Comparison of ENCODE assay signal across 9 cellular contexts in genomic region chr1:201945863-201946223, GRCh38. TPM values are rescaled to one million over a fixed set of nuclear protein-coding genes. Genes with fewer than 3 reads are reported as not detected.
A peak's percentile ranks its signal among the peaks of the same experiment; 100 is the strongest.
DNase-seq lines count a peak whose midpoint lies in the region; ATAC-seq and TF ChIP-seq lines count a peak whose summit lies in the region.
"Had no signal": no experiment of that assay in that cellular context is flagged by ENCODE, and none has a peak within 500 bp of the region (broad histone marks: within the 10 kb centered on the region; RNA-seq: fewer than 3 reads in every experiment).

No MANE protein-coding gene starts in this region.

- WGBS in HUES64: 49% methylated on average over 10 of the region's 10 CpGs
- WGBS in mesodermal cell (ENCODE audit: insufficient coverage in 2 of 2), 2 experiments: 44 to 60% methylated on average over 7 to 9 of the region's 10 CpGs

- H3K9me3 ChIP-seq in HUES64 (ENCODE audit: insufficient read depth, low read depth, low read length) (no peaks in the 10 kb centered on the region), mesodermal cell (ENCODE audit: control insufficient read depth, low read length) (no peaks in the 10 kb centered on the region), stomach smooth muscle (ENCODE audit: control insufficient read depth in 2 of 2, low read length in 2 of 2) (no peaks in the 10 kb centered on the region), mucosa of descending colon (no peaks in the 10 kb centered on the region)

- H3K9ac ChIP-seq in HUES64 (ENCODE audit: low read depth, low read length): 0 out of 2 replicates have a peak overlapping the region, but pooled peaks have one; percentile 2
- H3K9ac ChIP-seq in stomach smooth muscle (ENCODE audit: low read length in 2 of 2): peak overlapping the region; percentile 99 to 100

- ATAC-seq in GM18520 (IDR thresholded peaks at IDR 0.05; ENCODE audit: unreplicated experiment) (no peak), GM18907 (IDR thresholded peaks at IDR 0.05; ENCODE audit: unreplicated experiment) (no peak), mucosa of descending colon (no peak), GM18870 (IDR thresholded peaks at IDR 0.05; ENCODE audit: unreplicated experiment) (no peak)

- no peak overlapping the region for H3K27ac ChIP-seq in HUES64 (ENCODE audit: low read depth, low read length)
- H3K27ac ChIP-seq in mesodermal cell (ENCODE audit: low read depth, low read length, severe bottlenecking): no peak overlapping the region
- H3K27ac ChIP-seq in stomach smooth muscle (ENCODE audit: low read length): peak overlapping the region; percentile 100

- H3K36me3 ChIP-seq in HUES64 (ENCODE audit: insufficient read depth, low read length) (no peaks in the 10 kb centered on the region), mesodermal cell (ENCODE audit: control insufficient read depth, insufficient read depth, low read length) (no peaks in the 10 kb centered on the region), stomach smooth muscle (ENCODE audit: control insufficient read depth in 2 of 2, insufficient read depth in 2 of 2, low read length in 2 of 2) (peaks cover 14 to 16% of the 10 kb centered on the region in 2 donors), mucosa of descending colon (ENCODE audit: low read depth) (no peaks in the 10 kb centered on the region)

- TF ChIP-seq CTCF in epithelial cell of proximal tubule (conservative IDR thresholded peaks at IDR 0.05; ENCODE audit: low read depth, low read length) (no peak), mucosa of descending colon (IDR thresholded peaks at IDR 0.05) (no peak)

- H3K27me3 ChIP-seq in HUES64 (ENCODE audit: insufficient read depth, low read length) (peaks cover 20% of the 10 kb centered on the region), stomach smooth muscle (ENCODE audit: control insufficient read depth in 1 of 2, insufficient read depth in 2 of 2, low read length in 2 of 2) (no peaks in the 10 kb centered on the region)

- H3K4me1 ChIP-seq in HUES64 (ENCODE audit: insufficient read depth, low read length): peaks cover 16% of the 10 kb centered on the region
- H3K4me1 ChIP-seq in mesodermal cell (ENCODE audit: control insufficient read depth, insufficient read depth, low read length, poor library complexity, severe bottlenecking): peaks cover 24% of the 10 kb centered on the region
- H3K4me1 ChIP-seq in stomach smooth muscle (ENCODE audit: control insufficient read depth, insufficient read depth, low read length): peaks cover 23% of the 10 kb centered on the region
- no peaks in the 10 kb centered on the region for H3K4me1 ChIP-seq in mucosa of descending colon (ENCODE audit: low read depth)

- intact Hi-C loops in mucosa of descending colon (cut with DNase I, micrococcal nuclease): loop anchor here in 1 of 2 donors (5.0 kb wide), 1 partner anchor 49 kb away; no protein-coding TSS in a partner anchor

- H3K4me3 ChIP-seq in HUES64 (ENCODE audit: low read length) (peak overlapping the region; percentile 53), epithelial cell of proximal tubule (ENCODE audit: low read depth, low read length) (peak overlapping the region; percentile 43), mesodermal cell (ENCODE audit: extremely low read depth, insufficient read depth, low read length, poor library complexity, severe bottlenecking) (peak overlapping the region; percentile 30), stomach smooth muscle (ENCODE audit: low read length in 2 of 2) (peak overlapping the region; percentile 98 to 99), mucosa of descending colon (no peak overlapping the region)

- no peak for DNase-seq in epithelial cell of proximal tubule (ENCODE audit: low read depth)
- DNase-seq in mucosa of descending colon: no peak

RNA-seq across cellular contexts. Expression of gene LMOD1, which starts 0.5 kb away (rescaled TPM):
- 0.25 TPM for polyA plus RNA-seq in HUES64 (2013, experiment 1 of 2)
- polyA plus RNA-seq in HUES64 (2013, experiment 2 of 2): 0.38 TPM
- total RNA-seq in epithelial cell of proximal tubule: not detected in 2 replicates
- 1.9 TPM for polyA plus RNA-seq in mesodermal cell (2013, experiment 1 of 2)
- 1.5 TPM for polyA plus RNA-seq in mesodermal cell (2013, experiment 2 of 2)
- 100 to 1,000 TPM in 1 of 3 donors, 10 to 100 TPM in 2; 11.6 to 442 (median 37.4) TPM for total RNA-seq in mucosa of descending colon
- total RNA-seq: HT1080 had no signal

RNA-seq across cellular contexts. Expression of gene TIMM17A, which starts 9.5 kb away (rescaled TPM):
- 48.7 TPM for polyA plus RNA-seq in HUES64 (2013, experiment 1 of 2)
- 46.6 TPM for polyA plus RNA-seq in HUES64 (2013, experiment 2 of 2)
- 59.6 and 81.5 TPM in 2 replicates for total RNA-seq in epithelial cell of proximal tubule
- polyA plus RNA-seq in mesodermal cell (2013, experiment 1 of 2): 66.0 TPM
- polyA plus RNA-seq in mesodermal cell (2013, experiment 2 of 2): 63.3 TPM
- 10 to 100 TPM; 41.1 to 59.5 (median 49.9) TPM for total RNA-seq in mucosa of descending colon

RNA-seq across cellular contexts. Expression of gene RNPEP, which starts 36.6 kb away (rescaled TPM):
- 31.1 TPM for polyA plus RNA-seq in HUES64 (2013, experiment 1 of 2)
- 37.5 TPM for polyA plus RNA-seq in HUES64 (2013, experiment 2 of 2)
- total RNA-seq in epithelial cell of proximal tubule: 81.8 and 124 TPM in 2 replicates
- 81.8 TPM for polyA plus RNA-seq in mesodermal cell (2013, experiment 1 of 2)
- 75.0 TPM for polyA plus RNA-seq in mesodermal cell (2013, experiment 2 of 2)
- 100 to 1,000 TPM in 2 of 3 donors, 10 to 100 TPM in 1; 71.5 to 151 (median 132) TPM for total RNA-seq in mucosa of descending colon

RNA-seq across cellular contexts. Expression of gene SHISA4, which starts 57.1 kb away (rescaled TPM):
- 3.5 TPM for polyA plus RNA-seq in HUES64 (2013, experiment 1 of 2)
- polyA plus RNA-seq in HUES64 (2013, experiment 2 of 2): 8.4 TPM
- total RNA-seq in epithelial cell of proximal tubule: 10.9 and 22.4 TPM in 2 replicates
- 21.8 TPM for polyA plus RNA-seq in mesodermal cell (2013, experiment 1 of 2)
- 17.1 TPM for polyA plus RNA-seq in mesodermal cell (2013, experiment 2 of 2)
- 10 to 100 TPM in 1 of 3 donors, 1 to 10 TPM in 2; 1.2 to 12.4 (median 4.0) TPM for total RNA-seq in mucosa of descending colon

Comparison
In these comparisons a context has a peak if more than half of its experiments do, and no peak if none do; other contexts are left out.
1. RNA of gene LMOD1, which starts 0.5 kb away (total RNA-seq): 11.6 to 442 TPM in mucosa of descending colon; not detected in epithelial cell of proximal tubule; every median in the first group is over 10 times any median in the second.